In genomic region chr4:150938417-150938816, GRCh38 we compare ENCODE assay signal across 2 cellular contexts.
TF ChIP-seq lines count a peak whose summit lies in the region.

No MANE protein-coding gene starts in this region.

TF ChIP-seq in HEK293, 187 proteins besides CTCF, POLR2A, EP300 and RAD21 (continued from another document):
- TF ChIP-seq REPIN1 (tag by site-specific recombination; IDR thresholded peaks at IDR 0.05; ENCODE audit: low read depth) (no peak), ZBTB17 (tag by site-specific recombination; IDR thresholded peaks at IDR 0.05) (peak; percentile 64; the same call in 1 of the 2 replicates)

TF ChIP-seq in WTC11, 78 proteins besides CTCF, POLR2A, EP300 and RAD21 (continued from another document):
- TF ChIP-seq, protein P1, sequence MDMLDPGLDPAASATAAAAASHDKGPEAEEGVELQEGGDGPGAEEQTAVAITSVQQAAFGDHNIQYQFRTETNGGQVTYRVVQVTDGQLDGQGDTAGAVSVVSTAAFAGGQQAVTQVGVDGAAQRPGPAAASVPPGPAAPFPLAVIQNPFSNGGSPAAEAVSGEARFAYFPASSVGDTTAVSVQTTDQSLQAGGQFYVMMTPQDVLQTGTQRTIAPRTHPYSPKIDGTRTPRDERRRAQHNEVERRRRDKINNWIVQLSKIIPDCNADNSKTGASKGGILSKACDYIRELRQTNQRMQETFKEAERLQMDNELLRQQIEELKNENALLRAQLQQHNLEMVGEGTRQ (CRISPR knock-in tag; IDR thresholded peaks at IDR 0.05) = peak; percentile 83
- TF ChIP-seq GTF2I (CRISPR knock-in tag; conservative IDR thresholded peaks at IDR 0.05) (no peak), MLX (CRISPR knock-in tag; IDR thresholded peaks at IDR 0.05) (no peak)
